In genomic region chr1:38013027-38013588, GRCh38 we compare ENCODE assay signal across 8 cellular contexts. TPM values are rescaled to one million over a fixed set of nuclear protein-coding genes. Genes with fewer than 3 reads are reported as not detected.
DNase-seq lines count a peak whose midpoint lies in the region; FAIRE-seq and TF ChIP-seq lines count a peak whose summit lies in the region.

No MANE protein-coding gene starts in this region.

- H3K4me1 ChIP-seq in astrocyte (ENCODE audit: insufficient read depth, low read length) (peaks cover 17% of the 10 kb centered on the region), suprapubic skin (peaks cover 45% of the 10 kb centered on the region)

- H3K9me3 Mint-ChIP-seq in IgD-negative memory B cell (peaks cover 0 to 4% (median 0%) of the 10 kb centered on the region in 3 donors), astrocyte (ENCODE audit: unreplicated experiment) (no peaks in the 10 kb centered on the region)

- TF ChIP-seq POLR2A in suprapubic skin (IDR thresholded peaks at IDR 0.05), result no peak

- TF ChIP-seq CTCF in astrocyte (IDR thresholded peaks at IDR 0.05; ENCODE audit: insufficient read depth, low read depth, low read length), result no peak
- TF ChIP-seq CTCF in kidney epithelial cell (IDR thresholded peaks at IDR 0.05; ENCODE audit: insufficient read depth, low read length, poor library complexity, severe bottlenecking), result no peak
- TF ChIP-seq CTCF in suprapubic skin (IDR thresholded peaks at IDR 0.05), result no peak

- H3K36me3 ChIP-seq in astrocyte (ENCODE audit: insufficient read depth, low read length), result peaks cover 28% of the 10 kb centered on the region
- H3K36me3 ChIP-seq in kidney epithelial cell (ENCODE audit: control insufficient read depth, insufficient read depth, low read length), result no peaks in the 10 kb centered on the region
- H3K36me3 ChIP-seq in suprapubic skin, result peaks cover 25% of the 10 kb centered on the region

- H3K27ac ChIP-seq in astrocyte (ENCODE audit: low read depth, low read length), result peak overlapping the region; percentile 95
- H3K27ac ChIP-seq in suprapubic skin, result peak overlapping the region; percentile 97

- TF ChIP-seq EP300 in suprapubic skin (IDR thresholded peaks at IDR 0.05), result no peak

- H3K27me3 Mint-ChIP-seq in IgD-negative memory B cell, result no peaks in the 10 kb centered on the region
- no peaks in the 10 kb centered on the region for H3K27me3 Mint-ChIP-seq in astrocyte (ENCODE audit: low read depth, unreplicated experiment)

- DNase-seq in NCI-H2171 treated with DMSO at 0.1 percent for 48 hours (lab: John Stamatoyannopoulos, UW) (peak; percentile 90), NCI-H2171 (lab: John Stamatoyannopoulos, UW) (no peak), astrocyte (ENCODE audit: low read depth) (peak; percentile 75), kidney epithelial cell (ENCODE audit: low read depth) (no peak), suprapubic skin (ENCODE audit: low spot score in 2 of 2) (no peak), NCI-H1105 treated with DMSO at 0.1 percent for 48 hours (lab: John Stamatoyannopoulos, UW) (no peak), NCI-H128 (lab: John Stamatoyannopoulos, UW; ENCODE audit: unreplicated experiment) (no peak)

- H3K4me3 Mint-ChIP-seq in IgD-negative memory B cell (peak overlapping the region; percentile 97 to 99 (median 98)), astrocyte (ENCODE audit: unreplicated experiment) (peak overlapping the region; percentile 95)

- H3K27ac Mint-ChIP-seq in IgD-negative memory B cell (peak overlapping the region; percentile 90 to 100 (median 99)), astrocyte (ENCODE audit: unreplicated experiment) (peak overlapping the region; percentile 96)

- FAIRE-seq in astrocyte (lab: Jason Lieb, UNC), result no peak

- H3K4me1 Mint-ChIP-seq in IgD-negative memory B cell (peaks cover 16 to 18% (median 18%) of the 10 kb centered on the region in 3 donors), astrocyte (ENCODE audit: low read depth, unreplicated experiment) (peaks cover 27% of the 10 kb centered on the region)

- peaks cover 44% of the 10 kb centered on the region for H4K20me1 ChIP-seq in astrocyte (ENCODE audit: insufficient read depth, low read length)

- H3K27me3 ChIP-seq in astrocyte (ENCODE audit: insufficient read depth, low read length), result no peaks in the 10 kb centered on the region
- no peaks in the 10 kb centered on the region for H3K27me3 ChIP-seq in kidney epithelial cell (ENCODE audit: control insufficient read depth, insufficient read depth, low read length)
- H3K27me3 ChIP-seq in suprapubic skin, result no peaks in the 10 kb centered on the region

- H2AFZ ChIP-seq in astrocyte (ENCODE audit: low read depth, low read length), result peak overlapping the region; percentile 88

- peak overlapping the region; percentile 92 for H3K4me3 ChIP-seq in astrocyte (ENCODE audit: insufficient read depth, low read depth, low read length)
- peak overlapping the region; percentile 80 for H3K4me3 ChIP-seq in kidney epithelial cell (ENCODE audit: low read depth, low read length)
- peak overlapping the region; percentile 87 for H3K4me3 ChIP-seq in suprapubic skin

- peak overlapping the region; percentile 98 for H3K9ac ChIP-seq in astrocyte (ENCODE audit: low read length)

- H3K9me3 ChIP-seq in astrocyte (ENCODE audit: insufficient read depth, low read depth, low read length) (no peaks in the 10 kb centered on the region), suprapubic skin (no peaks in the 10 kb centered on the region)

- H3K36me3 Mint-ChIP-seq in IgD-negative memory B cell (peaks cover 2% of the 10 kb centered on the region), astrocyte (ENCODE audit: low read depth, unreplicated experiment) (no peaks in the 10 kb centered on the region)

- peak overlapping the region; percentile 86 for H3K4me2 ChIP-seq in astrocyte (ENCODE audit: low read length)

- H3K79me2 ChIP-seq in astrocyte (ENCODE audit: insufficient read depth, low read length), result peaks cover 56% of the 10 kb centered on the region

- 5% methylated on average over 8 of the region's 8 CpGs for WGBS in suprapubic skin

RNA-seq across cellular contexts. Expression of gene UTP11, which starts 0.6 kb away (rescaled TPM):
- 18.9 TPM for polyA plus RNA-seq in IgD-negative memory B cell
- total RNA-seq in astrocyte (38.2 and 42.6 TPM in 2 replicates), kidney epithelial cell (42.8 and 62.3 TPM in 2 replicates), suprapubic skin (10 to 100 TPM; 32.1 to 48.5 (median 39.5) TPM)

RNA-seq across cellular contexts. Expression of gene FHL3, which starts 7.8 kb away (rescaled TPM):
- polyA plus RNA-seq in IgD-negative memory B cell, result 1.7 TPM
- 107 and 116 TPM in 2 replicates for total RNA-seq in astrocyte
- 40.8 and 48.0 TPM in 2 replicates for total RNA-seq in kidney epithelial cell
- total RNA-seq in suprapubic skin, result 10 to 100 TPM; 19.1 to 46.4 (median 35.1) TPM

RNA-seq across cellular contexts. Expression of gene SF3A3, which starts 23.3 kb away (rescaled TPM):
- 70.7 TPM for polyA plus RNA-seq in IgD-negative memory B cell
- total RNA-seq in astrocyte (66.5 and 76.8 TPM in 2 replicates), kidney epithelial cell (50.7 and 79.6 TPM in 2 replicates), suprapubic skin (10 to 100 TPM; 36.9 to 68.4 (median 43.6) TPM)

RNA-seq across cellular contexts. Expression of gene POU3F1, which starts 33.5 kb away (rescaled TPM):
- polyA plus RNA-seq in IgD-negative memory B cell, result not detected
- 2.3 and 3.3 TPM in 2 replicates for total RNA-seq in astrocyte
- total RNA-seq in kidney epithelial cell, result 0.08 TPM in 1 of 2 replicates, not detected in the other
- 10 to 100 TPM in 3 of 4 donors, 1 to 10 TPM in 1; 8.8 to 28.5 (median 13.5) TPM for total RNA-seq in suprapubic skin

Comparison
In these comparisons a context has a peak if more than half of its experiments do, and no peak if none do; other contexts are left out.
1. DNase-seq: peak in NCI-H2171 treated with DMSO at 0.1 percent for 48 hours (single experiment) and astrocyte (single experiment); none in NCI-H2171 (single experiment), kidney epithelial cell (single experiment), suprapubic skin (0 of 2), NCI-H1105 treated with DMSO at 0.1 percent for 48 hours (single experiment) and NCI-H128 (single experiment).
2. Peak in every context shown above with its lines, with median percentiles within 50 percentile points of each other: H3K4me3 ChIP-seq.